ENCODE assay signal across 1 cellular context in the genomic region with DNA sequence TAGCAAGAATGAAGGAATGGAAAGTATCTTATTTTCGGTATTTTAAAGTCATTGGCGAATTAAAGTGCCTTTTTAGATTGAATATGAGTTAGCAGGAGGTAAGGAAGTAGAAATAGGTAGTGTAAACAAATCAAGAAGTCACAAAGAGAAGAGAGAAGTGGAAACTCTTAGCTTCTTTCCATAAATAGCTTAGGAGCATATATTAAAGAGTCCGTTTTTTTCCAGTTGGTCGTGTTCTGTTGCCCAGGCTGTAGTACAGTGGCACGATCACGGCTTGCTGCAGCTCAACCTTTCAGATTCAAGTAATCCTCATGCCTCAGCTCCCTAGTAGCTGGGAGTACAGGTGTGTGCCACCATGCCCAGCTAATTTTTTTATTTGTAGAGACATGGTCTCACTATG.
TF ChIP-seq lines count a peak whose summit lies in the region.

No MANE protein-coding gene starts in this region.

TF ChIP-seq in GM12878, 131 proteins besides CTCF, POLR2A, EP300 and RAD21:
- TF ChIP-seq FOXM1 (IDR thresholded peaks at IDR 0.05; ENCODE audit: low read depth, low read length) (no peak), MEF2B (IDR thresholded peaks at IDR 0.05; ENCODE audit: partially characterized antibody, poor library complexity, severe bottlenecking) (peak; percentile 22), MEF2A (IDR thresholded peaks at IDR 0.05; ENCODE audit: insufficient read depth, low read depth, low read length) (peak; percentile 21; the same call in 1 of the 2 replicates), TCF12 (IDR thresholded peaks at IDR 0.05; ENCODE audit: low read depth, low read length) (no peak), NR2C2 (IDR thresholded peaks at IDR 0.05; ENCODE audit: borderline replicate concordance, control insufficient read depth, insufficient read length, low read depth) (no peak)
- TF ChIP-seq, protein P1, sequence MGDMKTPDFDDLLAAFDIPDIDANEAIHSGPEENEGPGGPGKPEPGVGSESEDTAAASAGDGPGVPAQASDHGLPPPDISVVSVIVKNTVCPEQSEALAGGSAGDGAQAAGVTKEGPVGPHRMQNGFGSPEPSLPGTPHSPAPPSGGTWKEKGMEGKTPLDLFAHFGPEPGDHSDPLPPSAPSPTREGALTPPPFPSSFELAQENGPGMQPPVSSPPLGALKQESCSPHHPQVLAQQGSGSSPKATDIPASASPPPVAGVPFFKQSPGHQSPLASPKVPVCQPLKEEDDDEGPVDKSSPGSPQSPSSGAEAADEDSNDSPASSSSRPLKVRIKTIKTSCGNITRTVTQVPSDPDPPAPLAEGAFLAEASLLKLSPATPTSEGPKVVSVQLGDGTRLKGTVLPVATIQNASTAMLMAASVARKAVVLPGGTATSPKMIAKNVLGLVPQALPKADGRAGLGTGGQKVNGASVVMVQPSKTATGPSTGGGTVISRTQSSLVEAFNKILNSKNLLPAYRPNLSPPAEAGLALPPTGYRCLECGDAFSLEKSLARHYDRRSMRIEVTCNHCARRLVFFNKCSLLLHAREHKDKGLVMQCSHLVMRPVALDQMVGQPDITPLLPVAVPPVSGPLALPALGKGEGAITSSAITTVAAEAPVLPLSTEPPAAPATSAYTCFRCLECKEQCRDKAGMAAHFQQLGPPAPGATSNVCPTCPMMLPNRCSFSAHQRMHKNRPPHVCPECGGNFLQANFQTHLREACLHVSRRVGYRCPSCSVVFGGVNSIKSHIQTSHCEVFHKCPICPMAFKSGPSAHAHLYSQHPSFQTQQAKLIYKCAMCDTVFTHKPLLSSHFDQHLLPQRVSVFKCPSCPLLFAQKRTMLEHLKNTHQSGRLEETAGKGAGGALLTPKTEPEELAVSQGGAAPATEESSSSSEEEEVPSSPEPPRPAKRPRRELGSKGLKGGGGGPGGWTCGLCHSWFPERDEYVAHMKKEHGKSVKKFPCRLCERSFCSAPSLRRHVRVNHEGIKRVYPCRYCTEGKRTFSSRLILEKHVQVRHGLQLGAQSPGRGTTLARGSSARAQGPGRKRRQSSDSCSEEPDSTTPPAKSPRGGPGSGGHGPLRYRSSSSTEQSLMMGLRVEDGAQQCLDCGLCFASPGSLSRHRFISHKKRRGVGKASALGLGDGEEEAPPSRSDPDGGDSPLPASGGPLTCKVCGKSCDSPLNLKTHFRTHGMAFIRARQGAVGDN (IDR thresholded peaks at IDR 0.05), result no peak
